18 cellular contexts compared by ENCODE assay signal in the genomic region with DNA sequence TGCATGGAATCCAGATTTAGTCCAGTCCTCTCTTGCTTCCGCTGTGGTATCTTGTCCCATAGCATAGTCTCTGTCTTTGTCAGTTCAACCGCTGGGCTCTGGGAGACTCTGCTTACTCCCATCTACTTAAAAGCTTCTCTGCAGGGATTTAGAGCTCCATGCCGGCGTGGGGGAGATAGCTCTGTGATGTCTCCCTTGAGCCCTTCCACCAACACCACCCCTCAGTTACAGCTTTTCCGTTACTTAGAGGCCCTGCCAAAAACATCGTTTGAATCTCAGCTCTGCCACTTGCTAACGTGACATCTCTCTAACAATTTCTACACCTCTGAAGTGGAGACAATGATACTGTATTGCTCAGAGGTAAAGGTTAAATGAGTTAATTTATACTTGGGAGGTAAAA.
DNase-seq lines count a peak whose midpoint lies in the region; ATAC-seq and TF ChIP-seq lines count a peak whose summit lies in the region.
"Had no signal": no experiment of that assay in that cellular context is flagged by ENCODE, and none has a peak within 500 bp of the region (broad histone marks: within the 10 kb centered on the region; RNA-seq: fewer than 3 reads in every experiment).

No MANE protein-coding gene starts in this region.

- H3K18ac ChIP-seq in mesenchymal stem cell (ENCODE audit: low read depth in 1 of 2, low read length in 2 of 2) = no peak overlapping the region

- H3K27me3 ChIP-seq in Panc1 (ENCODE audit: control insufficient read depth, insufficient read depth, low read length) (no peaks in the 10 kb centered on the region), mesenchymal stem cell (ENCODE audit: control insufficient read depth in 1 of 2, insufficient read depth in 1 of 2, low read length in 2 of 2) (no peaks in the 10 kb centered on the region), SJCRH30 (no peaks in the 10 kb centered on the region)

- no peak overlapping the region for H3K4me2 ChIP-seq in mesenchymal stem cell (ENCODE audit: low read length, poor library complexity, severe bottlenecking)
- H3K4me2 ChIP-seq: A549 had no signal

- H3K4me3 ChIP-seq in Panc1 (ENCODE audit: low read depth in 2 of 2, low read length in 2 of 2) (no peak overlapping the region), mesenchymal stem cell (ENCODE audit: insufficient read depth in 1 of 2, low read depth in 1 of 2, low read length in 2 of 2) (no peak overlapping the region), SJCRH30 (no peak overlapping the region)
- H3K4me3 ChIP-seq: A549, HAP-1 had no signal

- no peak overlapping the region for H2BK120ac ChIP-seq in mesenchymal stem cell (ENCODE audit: low read depth, low read length)

- POLR2A ChIA-PET in Panc1 (lab: Charles Lee) = no interaction called here

- no peaks in the 10 kb centered on the region for H3K79me1 ChIP-seq in mesenchymal stem cell (replicated peaks; ENCODE audit: low read length, poor library complexity, severe bottlenecking)

- no peak overlapping the region for H4K91ac ChIP-seq in mesenchymal stem cell (ENCODE audit: low read length)

- H3K4me1 ChIP-seq in Panc1 (ENCODE audit: control insufficient read depth, insufficient read depth, low read length) (no peaks in the 10 kb centered on the region), mesenchymal stem cell (ENCODE audit: control insufficient read depth, insufficient read depth, low read depth, low read length) (no peaks in the 10 kb centered on the region), SJCRH30 (no peaks in the 10 kb centered on the region)
- H3K4me1 ChIP-seq: A549 had no signal

- H3K36me3 ChIP-seq in Panc1 (ENCODE audit: control insufficient read depth, insufficient read depth, low read length) (no peaks in the 10 kb centered on the region), mesenchymal stem cell (ENCODE audit: control insufficient read depth in 1 of 2, insufficient read depth in 2 of 2, low read depth in 1 of 2, low read length in 2 of 2) (no peaks in the 10 kb centered on the region), SJCRH30 (no peaks in the 10 kb centered on the region)
- H3K36me3 ChIP-seq: HAP-1 had no signal

- CTCF ChIA-PET in Panc1 (lab: Charles Lee) = no interaction called here

- no peak overlapping the region for H3K9ac ChIP-seq in mesenchymal stem cell (ENCODE audit: low read length)

- BruUV-seq in Panc1 (replicated peaks; lab: Mats Ljungman, UMichigan) = no TSS peak

- H2BK12ac ChIP-seq in mesenchymal stem cell (ENCODE audit: low read length in 2 of 2) = no peak overlapping the region

- H4K8ac ChIP-seq in mesenchymal stem cell (ENCODE audit: low read length) = no peak overlapping the region

- H3K9me3 ChIP-seq in Panc1 (ENCODE audit: control insufficient read depth, insufficient read depth, low read depth, low read length) (no peaks in the 10 kb centered on the region), mesenchymal stem cell (ENCODE audit: control insufficient read depth, low read length) (no peaks in the 10 kb centered on the region), SJCRH30 (replicated peaks) (no peaks in the 10 kb centered on the region; the same call in 1 of the 2 replicates)
- H3K9me3 ChIP-seq: A549, HAP-1 had no signal

- ATAC-seq in Panc1 = no peak
- ATAC-seq: A549, HepG2 had no signal

- TF ChIP-seq CTCF in Panc1 (IDR thresholded peaks at IDR 0.05) = no peak

- WGBS in mesenchymal stem cell = 98% methylated on average over 4 of the region's 7 CpGs

- H2BK15ac ChIP-seq in mesenchymal stem cell (ENCODE audit: low read depth, poor library complexity, severe bottlenecking) = no peak overlapping the region

- in situ Hi-C loops in Panc1 (cut with HindIII; ENCODE audit: low pct_unique_long_range_greater_than_20kb, low sequenced_read_pairs) = no loop called here

- H2AK5ac ChIP-seq in mesenchymal stem cell (ENCODE audit: low read length, severe bottlenecking) = peak overlapping the region; percentile 36

- no peak overlapping the region for H2AFZ ChIP-seq in mesenchymal stem cell (ENCODE audit: low read depth, low read length)

- intact Hi-C loops in Panc1 (cut with micrococcal nuclease; ENCODE audit: unreplicated experiment) = no loop called here

- DNase-seq in NCI-H82 (lab: John Stamatoyannopoulos, UW) (peak; percentile 3), NCI-H82 treated with DMSO at 0.1 percent for 48 hours (lab: John Stamatoyannopoulos, UW; ENCODE audit: unreplicated experiment) (no peak), Panc1 (ENCODE audit: low read depth, low spot score) (no peak), mesenchymal stem cell (no peak), globus pallidus (ENCODE audit: low spot score) (no peak), SJCRH30 (no peak)
- DNase-seq in activated CD4-positive, alpha-beta T cell treated with anti-CD3 and anti-CD28 coated beads, Interleukin-2, amount 50 U/mL, for 1 hour = no peak
- DNase-seq: AML-193; Calu3; CD4-positive, alpha-beta T cell; DMS79 treated with DMSO at 0.1 percent for 48 hours; GF-D8; GOT3 had no signal

- H2BK5ac ChIP-seq in mesenchymal stem cell (ENCODE audit: low read depth, low read length, poor library complexity, severe bottlenecking) = no peak overlapping the region

- H3K14ac ChIP-seq in mesenchymal stem cell (ENCODE audit: low read length in 2 of 2) = no peak overlapping the region

- no peak overlapping the region for H3K23ac ChIP-seq in mesenchymal stem cell (ENCODE audit: low read length in 2 of 2)

- no peak overlapping the region for H3K4ac ChIP-seq in mesenchymal stem cell (ENCODE audit: low read depth in 1 of 2, low read length in 2 of 2)

- H3K27ac ChIP-seq in Panc1 (ENCODE audit: low read length) (peak overlapping the region; percentile 11; the same call in 1 of the 2 replicates), mesenchymal stem cell (ENCODE audit: low read length, poor library complexity, severe bottlenecking) (no peak overlapping the region), SJCRH30 (no peak overlapping the region)
- H3K27ac ChIP-seq: 22Rv1, A549, C4-2B had no signal
